18 cellular contexts compared by ENCODE assay signal in genomic region chr4:124753941-124754581, GRCh38. TPM values are rescaled to one million over a fixed set of nuclear protein-coding genes. Genes with fewer than 3 reads are reported as not detected.
DNase-seq lines count a peak whose midpoint lies in the region; ATAC-seq, FAIRE-seq and TF ChIP-seq lines count a peak whose summit lies in the region.
"Had no signal": no experiment of that assay in that cellular context is flagged by ENCODE, and none has a peak within 500 bp of the region (broad histone marks: within the 10 kb centered on the region; RNA-seq: fewer than 3 reads in every experiment).

No MANE protein-coding gene starts in this region.

- intact Hi-C loops in PC-3 (cut with micrococcal nuclease) (no loop called here), HepG2 (cut with micrococcal nuclease; ENCODE audit: unreplicated experiment) (no loop called here)

- H3K9ac ChIP-seq in PC-3 (ENCODE audit: low read length) (peak overlapping the region; percentile 8; the same call in 1 of the 2 replicates), HepG2 (ENCODE audit: insufficient read depth, low read depth, low read length) (no peak overlapping the region)
- H3K9ac ChIP-seq: BLaER1 treated with 17β-estradiol and CSF1 and Interleukin-3, amounts not matched to agents 10 nM and 100 nM had no signal

- no peaks in the 10 kb centered on the region for H3K9me2 ChIP-seq in PC-3 (replicated peaks; ENCODE audit: low read length)

- H2AFZ ChIP-seq in ACC112 (ENCODE audit: low read length, unreplicated experiment) (peak overlapping the region; percentile 43), PC-3 (ENCODE audit: low read length) (peak overlapping the region; percentile 65; the same call in 1 of the 2 replicates), HepG2 (ENCODE audit: low read length) (no peak overlapping the region)

- H3K4me3 ChIP-seq in ACC112 (ENCODE audit: low read depth, low read length) (no peak overlapping the region), PC-3 (ENCODE audit: low read length) (no peak overlapping the region), HepG2 (replicated peaks in 1 of 3; ENCODE audit: insufficient read depth in 1 of 3, low read depth in 2 of 3, low read length in 3 of 3) (no peak overlapping the region)
- H3K4me3 ChIP-seq in effector memory CD4-positive, alpha-beta T cell (ENCODE audit: insufficient read depth, low read depth, low read length, poor library complexity, severe bottlenecking), result no peak overlapping the region
- H3K4me3 ChIP-seq: A549; BLaER1 treated with 17β-estradiol and CSF1 and Interleukin-3, amounts not matched to agents 10 nM and 100 nM had no signal

- POLR2A ChIA-PET in PC-3 (lab: Charles Lee; ENCODE audit: unreplicated experiment) (no interaction called here), HepG2 (lab: Yijun Ruan, JAX) (no interaction called here)

- TF ChIP-seq CTCF in PC-3 (conservative IDR thresholded peaks at IDR 0.05; ENCODE audit: low read depth, low read length) (no peak), HepG2 (CRISPR knock-in tag; IDR thresholded peaks at IDR 0.05) (no peak)

- H3K36me3 ChIP-seq in ACC112 (ENCODE audit: insufficient read depth, low read length) (no peaks in the 10 kb centered on the region), PC-3 (ENCODE audit: low read depth, low read length) (no peaks in the 10 kb centered on the region), HepG2 (replicated peaks in 1 of 2; ENCODE audit: control insufficient read depth in 1 of 2, insufficient read depth in 2 of 2, low read length in 2 of 2) (no peaks in the 10 kb centered on the region)
- H3K36me3 ChIP-seq in effector memory CD4-positive, alpha-beta T cell (ENCODE audit: control insufficient read depth, insufficient read depth, low read length), result no peaks in the 10 kb centered on the region
- H3K36me3 ChIP-seq: BLaER1 treated with 17β-estradiol and CSF1 and Interleukin-3, amounts not matched to agents 10 nM and 100 nM had no signal

- no peak for TF ChIP-seq EP300 in HepG2 (IDR thresholded peaks at IDR 0.05; ENCODE audit: low read depth in 2 of 2, low read length in 2 of 2)
- TF ChIP-seq EP300 in HepG2 (CRISPR knock-in tag; IDR thresholded peaks at IDR 0.05; ENCODE audit: borderline replicate concordance), result no peak

- peak; percentile 54 for ATAC-seq in PC-3
- ATAC-seq in HepG2, result peak; percentile 80
- ATAC-seq in GM21526 (IDR thresholded peaks at IDR 0.05; ENCODE audit: low FRiP score, unreplicated experiment), result no peak
- ATAC-seq: natural killer cell treated with Interleukin-12 subunit alpha and Interleukin-12 subunit beta and Interleukin-15 and Interleukin-18, amount 100 ng/mL, for 72 hours had no signal

- no peaks in the 10 kb centered on the region for H3F3A ChIP-seq in PC-3 (ENCODE audit: low read length, unreplicated experiment)

- FAIRE-seq in HepG2 (lab: Jason Lieb, UNC), result no peak
- FAIRE-seq: A549, keratinocyte had no signal

- in situ Hi-C loops in HepG2 (cut with HindIII; ENCODE audit: extremely low pct_ligation_motif_present, low pct_unique_long_range_greater_than_20kb), result no loop called here

- CTCF ChIA-PET in PC-3 (lab: Charles Lee) (no interaction called here), HepG2 (lab: Yijun Ruan, JAX; ENCODE audit: low intra/inter-chr PET ratio, low total read pairs) (no interaction called here)

- no peak overlapping the region for H3K27ac ChIP-seq in ACC112 (ENCODE audit: low read depth, low read length)
- peak overlapping the region; percentile 61 for H3K27ac ChIP-seq in PC-3 (ENCODE audit: low read length)
- H3K27ac ChIP-seq in HepG2 (ENCODE audit: extremely low read length, insufficient read depth, low read length), result no peak overlapping the region
- no peak overlapping the region for H3K27ac ChIP-seq in effector memory CD4-positive, alpha-beta T cell (ENCODE audit: insufficient read depth, low read length, poor library complexity, severe bottlenecking)
- H3K27ac ChIP-seq: A549; BLaER1 treated with 17β-estradiol and CSF1 and Interleukin-3, amounts not matched to agents 10 nM and 100 nM had no signal

- H3K4me2 ChIP-seq in PC-3 (ENCODE audit: low read length) (peak overlapping the region; percentile 39), HepG2 (ENCODE audit: low read depth, low read length) (no peak overlapping the region)
- H3K4me2 ChIP-seq: A549; BLaER1 treated with 17β-estradiol and CSF1 and Interleukin-3, amounts not matched to agents 10 nM and 100 nM had no signal

- 0% methylated on average over 4 of the region's 4 CpGs for WGBS in HepG2 (ENCODE audit: low lambda C conversion rate)

- H3K27me3 ChIP-seq in ACC112 (ENCODE audit: insufficient read depth, low read length), result no peaks in the 10 kb centered on the region
- H3K27me3 ChIP-seq in PC-3 (ENCODE audit: low read length), result no peaks in the 10 kb centered on the region
- H3K27me3 ChIP-seq in HepG2 (ENCODE audit: control insufficient read depth in 1 of 2, insufficient read depth in 2 of 2, low read length in 2 of 2), result no peaks in the 10 kb centered on the region
- H3K27me3 ChIP-seq in effector memory CD4-positive, alpha-beta T cell (replicated peaks; ENCODE audit: control insufficient read depth, insufficient read depth, low read length, poor library complexity, severe bottlenecking), result no peaks in the 10 kb centered on the region
- H3K27me3 ChIP-seq: BLaER1 treated with 17β-estradiol and CSF1 and Interleukin-3, amounts not matched to agents 10 nM and 100 nM had no signal

- H3K4me1 ChIP-seq in ACC112 (ENCODE audit: control insufficient read depth, insufficient read depth, low read length, unreplicated experiment) (peaks cover 4% of the 10 kb centered on the region), PC-3 (ENCODE audit: insufficient read depth, low read length) (peaks cover 24% of the 10 kb centered on the region), HepG2 (ENCODE audit: insufficient read depth, low read length) (no peaks in the 10 kb centered on the region)
- H3K4me1 ChIP-seq in effector memory CD4-positive, alpha-beta T cell (ENCODE audit: control insufficient read depth, insufficient read depth, low read length, poor library complexity, severe bottlenecking), result no peaks in the 10 kb centered on the region
- H3K4me1 ChIP-seq: A549; BLaER1 treated with 17β-estradiol and CSF1 and Interleukin-3, amounts not matched to agents 10 nM and 100 nM had no signal

- peak; percentile 83 for DNase-seq in NCI-H1092 (lab: John Stamatoyannopoulos, UW)
- peak; percentile 62 for DNase-seq in PC-3
- DNase-seq in HepG2 (ENCODE audit: low spot score), result peak; percentile 6
- no peak for DNase-seq in effector memory CD4-positive, alpha-beta T cell
- no peak for DNase-seq in stimulated activated CD4-positive, alpha-beta T cell treated with anti-CD3 and anti-CD28 coated beads, Interleukin-4, amount 100 ng/mL, for 1 hour
- DNase-seq in amniotic stem cell (lab: John Stamatoyannopoulos, UW), result no peak
- DNase-seq: activated CD4-positive, alpha-beta T cell treated with anti-CD3 and anti-CD28 coated beads, Interleukin-2, amount 10 ng/mL, durations not matched to agents 24 days and 14 days; activated CD8-positive, alpha-beta memory T cell treated with anti-CD3 and anti-CD28 coated beads, Interleukin-2, amount 50 U/mL, for 4 hours; activated gamma-delta T cell; central memory CD4-positive, alpha-beta T cell; mesenchymal stem cell; SW 1271 had no signal

- BruUV-seq in PC-3 (replicated peaks; lab: Mats Ljungman, UMichigan) (no TSS peak), HepG2 (replicated peaks; lab: Mats Ljungman, UMichigan) (no TSS peak)

- H4K20me1 ChIP-seq in PC-3 (ENCODE audit: low read length) (no peaks in the 10 kb centered on the region), HepG2 (ENCODE audit: insufficient read depth, low read length) (no peaks in the 10 kb centered on the region)
- H4K20me1 ChIP-seq: BLaER1 treated with 17β-estradiol and CSF1 and Interleukin-3, amounts not matched to agents 10 nM and 100 nM had no signal

- no peaks in the 10 kb centered on the region for H3K9me3 ChIP-seq in PC-3 (ENCODE audit: low read length)
- no peaks in the 10 kb centered on the region for H3K9me3 ChIP-seq in HepG2 (ENCODE audit: low read length)
- H3K9me3 ChIP-seq in effector memory CD4-positive, alpha-beta T cell (ENCODE audit: control insufficient read depth, low read length), result no peaks in the 10 kb centered on the region
- H3K9me3 ChIP-seq: A549; BLaER1 treated with 17β-estradiol and CSF1 and Interleukin-3, amounts not matched to agents 10 nM and 100 nM had no signal

- no peak for TF ChIP-seq POLR2A in HepG2 (IDR thresholded peaks at IDR 0.05; ENCODE audit: insufficient read depth in 1 of 2, low read depth in 2 of 2, low read length in 2 of 2)

- H3K79me2 ChIP-seq in ACC112 (ENCODE audit: control insufficient read depth, insufficient read depth, low read length, unreplicated experiment) (no peaks in the 10 kb centered on the region), PC-3 (ENCODE audit: low read length) (no peaks in the 10 kb centered on the region), HepG2 (ENCODE audit: insufficient read depth, low read length) (no peaks in the 10 kb centered on the region)

- TF ChIP-seq RAD21 in HepG2 (CRISPR knock-in tag; IDR thresholded peaks at IDR 0.05), result no peak

TF ChIP-seq in HepG2, 621 proteins besides CTCF, POLR2A, EP300 and RAD21 (continues in another document):
- TF ChIP-seq SMAD3 (CRISPR knock-in tag; IDR thresholded peaks at IDR 0.05), result no peak

RNA-seq across cellular contexts. Expression of gene ANKRD50, which starts 41.5 kb away (rescaled TPM):
- total RNA-seq in PC-3 (2014; rRNA removed) (26.3 and 29.3 TPM in 2 replicates), HepG2 (2016; rRNA removed; fragmentation: Illumina TruSeq; extraction: Trizol) (4.4 and 10.2 TPM in 2 replicates)
- 0.20 and 0.26 TPM in 2 replicates for total RNA-seq in HepG2 (2016; cell fraction: cytosol; rRNA removed; fragmentation: Illumina TruSeq; extraction: Trizol; ENCODE audit: low read depth)
- 4.2 and 9.8 TPM in 2 replicates for total RNA-seq in HepG2 (2016; cell fraction: insoluble cytoplasmic fraction; rRNA removed; fragmentation: Illumina TruSeq; extraction: Trizol)
- total RNA-seq in HepG2 (2016; cell fraction: membrane; rRNA removed; fragmentation: Illumina TruSeq; extraction: Trizol), result 1.4 and 1.6 TPM in 2 replicates
- total RNA-seq in HepG2 (2016; cell fraction: nucleus; rRNA removed; fragmentation: Illumina TruSeq; extraction: Trizol), result 8.3 and 8.4 TPM in 2 replicates
- polyA plus RNA-seq in HepG2 (2011; rRNA removed), result 2.4 and 2.9 TPM in 2 replicates
- 1.0 and 2.2 TPM in 2 replicates for polyA plus RNA-seq in HepG2 (2011; cell fraction: cytosol; rRNA removed)
- 2.6 and 3.1 TPM in 2 replicates for polyA plus RNA-seq in HepG2 (2011; cell fraction: nucleus; rRNA removed)
- 4.4 and 4.5 TPM in 2 replicates for polyA plus RNA-seq in HepG2 (2012)
- polyA plus RNA-seq in HepG2 (2016; cell fraction: cytosol; fragmentation: Illumina TruSeq; extraction: Trizol; ENCODE audit: low read depth), result 0.08 and 0.10 TPM in 2 replicates
- polyA plus RNA-seq in HepG2 (2016; cell fraction: insoluble cytoplasmic fraction; fragmentation: Illumina TruSeq; extraction: Trizol; ENCODE audit: low read depth), result 4.3 TPM in 2 replicates
- 0.32 and 0.40 TPM in 2 replicates for polyA plus RNA-seq in HepG2 (2016; cell fraction: membrane; fragmentation: Illumina TruSeq; extraction: Trizol; ENCODE audit: low read depth)
- polyA plus RNA-seq in HepG2 (2016; cell fraction: nucleus; fragmentation: Illumina TruSeq; extraction: Trizol; ENCODE audit: insufficient read depth, low read depth), result 5.2 and 5.4 TPM in 2 replicates
- polyA minus RNA-seq in HepG2 (2011; rRNA and poly(A)+ RNA removed; ENCODE audit: low replicate concordance), result 6.4 and 14.7 TPM in 2 replicates
- polyA minus RNA-seq in HepG2 (2011; cell fraction: cytosol; rRNA and poly(A)+ RNA removed), result 5.4 and 7.5 TPM in 2 replicates
- polyA minus RNA-seq in HepG2 (2011; cell fraction: nucleus; rRNA and poly(A)+ RNA removed), result 18.7 and 26.4 TPM in 2 replicates

Comparison
In these comparisons a context has a peak if more than half of its experiments do, and no peak if none do; other contexts are left out.
1. DNase-seq: peak in NCI-H1092 (single experiment), PC-3 (single experiment) and HepG2 (single experiment); none in effector memory CD4-positive, alpha-beta T cell (0 of 3), stimulated activated CD4-positive, alpha-beta T cell treated with anti-CD3 and anti-CD28 coated beads, Interleukin-4, amount 100 ng/mL, for 1 hour (single experiment) and amniotic stem cell (single experiment).